Comparison of ENCODE assay signal across 8 cellular contexts in genomic region chr12:27940756-27941402, GRCh38. TPM values are rescaled to one million over a fixed set of nuclear protein-coding genes. Genes with fewer than 3 reads are reported as not detected.
DNase-seq lines count a peak whose midpoint lies in the region; ATAC-seq and TF ChIP-seq lines count a peak whose summit lies in the region.

No MANE protein-coding gene starts in this region.

- H2AFZ ChIP-seq in IMR-90 (replicated peaks; ENCODE audit: low read length, poor library complexity) (no peak overlapping the region), PC-9 (no peak overlapping the region), neural progenitor cell (replicated peaks) (no peak overlapping the region)

- ATAC-seq in GM21529 (IDR thresholded peaks at IDR 0.05; ENCODE audit: unreplicated experiment): peak; percentile 88
- ATAC-seq in IMR-90 (ENCODE audit: low read depth): peak; percentile 79

- H3K27me3 Mint-ChIP-seq in activated T-cell treated with anti-CD3 and anti-CD28 coated beads, Interleukin-2, amount 50 U/mL, for 24 hours: peaks cover 19% of the 10 kb centered on the region
- no peaks in the 10 kb centered on the region for H3K27me3 Mint-ChIP-seq in neural progenitor cell (ENCODE audit: insufficient read depth, low read depth)

- H3K27me3 ChIP-seq in IMR-90 (ENCODE audit: control insufficient read depth, insufficient read depth, low read length): no peaks in the 10 kb centered on the region
- H3K27me3 ChIP-seq in PC-9 (ENCODE audit: insufficient read depth, low read depth): no peaks in the 10 kb centered on the region
- H3K27me3 ChIP-seq in neural progenitor cell: no peaks in the 10 kb centered on the region
- H3K27me3 ChIP-seq in subcutaneous abdominal adipose tissue (ENCODE audit: control insufficient read depth in 5 of 5, insufficient read depth in 4 of 5, low read length in 5 of 5): no peaks in the 10 kb centered on the region

- POLR2A ChIA-PET in IMR-90 (lab: Charles Lee; ENCODE audit: unreplicated experiment) (interaction anchor here (0.5 to 0.7 kb wide), 2 partner anchors 15 to 241 kb away, joined by 3 read pairs; no protein-coding TSS in a partner anchor), PC-9 (lab: Charles Lee; ENCODE audit: unreplicated experiment) (interaction anchor here (0.6 kb wide), 1 partner anchor 11 kb away, joined by 9 read pairs; no protein-coding TSS in a partner anchor)

- no peak overlapping the region for H3K27ac Mint-ChIP-seq in activated T-cell treated with anti-CD3 and anti-CD28 coated beads, Interleukin-2, amount 50 U/mL, for 24 hours
- H3K27ac Mint-ChIP-seq in neural progenitor cell: no peak overlapping the region

- H4K5ac ChIP-seq in IMR-90 (ENCODE audit: low read depth, low read length): no peak overlapping the region

- no peaks in the 10 kb centered on the region for H3K9me2 ChIP-seq in PC-9 (ENCODE audit: insufficient read depth)

- no peak overlapping the region for H3K4ac ChIP-seq in IMR-90 (ENCODE audit: low read depth, low read length)

- dilution Hi-C loops in IMR-90 (cut with HindIII; ENCODE audit: low sequenced_read_pairs, unreplicated experiment): no loop called here

- H2BK5ac ChIP-seq in IMR-90 (ENCODE audit: low read depth, low read length, poor library complexity, severe bottlenecking): no peak overlapping the region

- peaks cover 1% of the 10 kb centered on the region for H3K4me1 Mint-ChIP-seq in activated T-cell treated with anti-CD3 and anti-CD28 coated beads, Interleukin-2, amount 50 U/mL, for 24 hours (ENCODE audit: low read depth)
- H3K4me1 Mint-ChIP-seq in neural progenitor cell: no peaks in the 10 kb centered on the region

- peak; percentile 84 for TF ChIP-seq CTCF in IMR-90 (conservative IDR thresholded peaks at IDR 0.05; ENCODE audit: low read depth, low read length)
- TF ChIP-seq CTCF in PC-9 (conservative IDR thresholded peaks at IDR 0.05): peak; percentile 87
- peak; percentile 96 for TF ChIP-seq CTCF in fibroblast of mammary gland (conservative IDR thresholded peaks at IDR 0.05; ENCODE audit: control insufficient read depth, insufficient read depth, low read depth, low read length)
- peak; percentile 96 for TF ChIP-seq CTCF in neural progenitor cell (IDR thresholded peaks at IDR 0.05)

- H3K23ac ChIP-seq in IMR-90 (ENCODE audit: low read depth, low read length): no peak overlapping the region

- H3K36me3 Mint-ChIP-seq in activated T-cell treated with anti-CD3 and anti-CD28 coated beads, Interleukin-2, amount 50 U/mL, for 24 hours (ENCODE audit: low read depth): no peaks in the 10 kb centered on the region
- H3K36me3 Mint-ChIP-seq in neural progenitor cell: no peaks in the 10 kb centered on the region

- no peak overlapping the region for H2BK15ac ChIP-seq in IMR-90 (ENCODE audit: low read depth, low read length)

- no peak overlapping the region for H3K4me2 ChIP-seq in IMR-90 (ENCODE audit: low read depth, low read length)
- H3K4me2 ChIP-seq in PC-9: no peak overlapping the region
- H3K4me2 ChIP-seq in neural progenitor cell: no peak overlapping the region

- no peaks in the 10 kb centered on the region for H3K9me1 ChIP-seq in IMR-90 (ENCODE audit: insufficient read depth, low read length)

- H3K79me2 ChIP-seq in PC-9 (ENCODE audit: low read depth) (no peaks in the 10 kb centered on the region), neural progenitor cell (ENCODE audit: low read depth) (no peaks in the 10 kb centered on the region)

- no peak overlapping the region for H4K91ac ChIP-seq in IMR-90 (ENCODE audit: insufficient read depth, low read depth, low read length)

- H3K36me3 ChIP-seq in IMR-90 (ENCODE audit: control insufficient read depth, insufficient read depth, low read length): no peaks in the 10 kb centered on the region
- no peaks in the 10 kb centered on the region for H3K36me3 ChIP-seq in PC-9 (ENCODE audit: low read depth)
- no peaks in the 10 kb centered on the region for H3K36me3 ChIP-seq in neural progenitor cell
- H3K36me3 ChIP-seq in subcutaneous abdominal adipose tissue (ENCODE audit: control insufficient read depth in 5 of 5, insufficient read depth in 5 of 5, low read length in 5 of 5): no peaks in the 10 kb centered on the region

- no peaks in the 10 kb centered on the region for H3K4me1 ChIP-seq in IMR-90 (ENCODE audit: control insufficient read depth, insufficient read depth, low read length)
- H3K4me1 ChIP-seq in PC-9 (replicated peaks; ENCODE audit: insufficient read depth): no peaks in the 10 kb centered on the region
- no peaks in the 10 kb centered on the region for H3K4me1 ChIP-seq in neural progenitor cell
- H3K4me1 ChIP-seq in subcutaneous abdominal adipose tissue (ENCODE audit: control insufficient read depth in 5 of 5, insufficient read depth in 5 of 5, low read length in 5 of 5): peaks cover 0 to 5% (median 0%) of the 10 kb centered on the region in 5 donors

- no CpG with 5 or more reads among the region's 4 CpGs for WGBS in IMR-90 (ENCODE audit: extremely low coverage in 2 of 2, insufficient read length in 1 of 2), 2 experiments

- TF ChIP-seq RAD21 in IMR-90 (IDR thresholded peaks at IDR 0.05; ENCODE audit: low read length): peak; percentile 92

- H3K56ac ChIP-seq in IMR-90 (ENCODE audit: extremely low read depth, insufficient read depth, low read length): no peak overlapping the region

- H3K9ac ChIP-seq in IMR-90 (ENCODE audit: low read depth, low read length): no peak overlapping the region
- no peak overlapping the region for H3K9ac ChIP-seq in neural progenitor cell
- no peak overlapping the region for H3K9ac ChIP-seq in subcutaneous abdominal adipose tissue (ENCODE audit: low read length in 5 of 5)

- no peak for TF ChIP-seq POLR2A in IMR-90 (IDR thresholded peaks at IDR 0.05; ENCODE audit: low read depth, low read length)

- DNase-seq in DMS153 (lab: John Stamatoyannopoulos, UW) (peak; percentile 62), IMR-90 (peak; percentile 82), PC-9 (peak; percentile 64 to 81), fibroblast of mammary gland (ENCODE audit: low read depth) (peak; percentile 83), neural progenitor cell (ENCODE audit: low spot score) (peak; percentile 70)
- peak; percentile 82 for DNase-seq in activated T-cell treated with anti-CD3 and anti-CD28 coated beads, Interleukin-2, amount 50 U/mL, for 24 hours

- in situ Hi-C loops in IMR-90 (cut with MboI; ENCODE audit: low sequenced_read_pairs): no loop called here

- no peak overlapping the region for H2BK20ac ChIP-seq in IMR-90 (ENCODE audit: low read depth, low read length)

- H3F3A ChIP-seq in PC-9 (ENCODE audit: insufficient read depth, low read depth): no peaks in the 10 kb centered on the region; the same call in 1 of the 2 replicates
- no peaks in the 10 kb centered on the region for H3F3A ChIP-seq in neural progenitor cell (ENCODE audit: low read depth)

- H3K9me3 Mint-ChIP-seq in activated T-cell treated with anti-CD3 and anti-CD28 coated beads, Interleukin-2, amount 50 U/mL, for 24 hours: no peaks in the 10 kb centered on the region
- H3K9me3 Mint-ChIP-seq in neural progenitor cell: no peaks in the 10 kb centered on the region

- H3K14ac ChIP-seq in IMR-90 (replicated peaks; ENCODE audit: low read depth, low read length): no peak overlapping the region

- H2AK5ac ChIP-seq in IMR-90 (ENCODE audit: low read depth, low read length): no peak overlapping the region

- H3K79me1 ChIP-seq in IMR-90 (ENCODE audit: low read depth in 1 of 2, low read length in 2 of 2): no peaks in the 10 kb centered on the region

- H3K18ac ChIP-seq in IMR-90 (ENCODE audit: low read depth, low read length): no peak overlapping the region

- CTCF ChIA-PET in IMR-90 (lab: Yijun Ruan, JAX): interaction anchor here (0.6 to 1.9 kb wide), 10 partner anchors 12 to 208 kb away, joined by 3 to 11 read pairs (median 4); no protein-coding TSS in a partner anchor
- CTCF ChIA-PET in PC-9 (lab: Charles Lee): interaction anchor here (0.6 to 1.2 kb wide), 3 partner anchors 29 to 208 kb away, joined by 3 to 5 read pairs (median 4); no protein-coding TSS in a partner anchor

- H3K4me3 Mint-ChIP-seq in activated T-cell treated with anti-CD3 and anti-CD28 coated beads, Interleukin-2, amount 50 U/mL, for 24 hours: no peak overlapping the region
- no peak overlapping the region for H3K4me3 Mint-ChIP-seq in neural progenitor cell

- H3K9me3 ChIP-seq in IMR-90 (ENCODE audit: control insufficient read depth, insufficient read depth, low read length) (no peaks in the 10 kb centered on the region), PC-9 (ENCODE audit: insufficient read depth, low read depth) (no peaks in the 10 kb centered on the region), neural progenitor cell (ENCODE audit: low read depth) (no peaks in the 10 kb centered on the region), subcutaneous abdominal adipose tissue (ENCODE audit: control insufficient read depth in 5 of 5, low read length in 5 of 5) (no peaks in the 10 kb centered on the region)

- H3K4me3 ChIP-seq in IMR-90 (ENCODE audit: insufficient read depth, low read depth, low read length) (no peak overlapping the region), PC-9 (no peak overlapping the region), fibroblast of mammary gland (ENCODE audit: control insufficient read depth, low read depth, low read length) (no peak overlapping the region), neural progenitor cell (no peak overlapping the region), subcutaneous abdominal adipose tissue (ENCODE audit: low read depth in 1 of 5, low read length in 5 of 5) (no peak overlapping the region)

- H2BK120ac ChIP-seq in IMR-90 (ENCODE audit: low read depth, low read length): no peak overlapping the region

- intact Hi-C loops in IMR-90 (cut with micrococcal nuclease): loop anchor here (1.0 to 5.0 kb wide), 3 partner anchors 99 to 208 kb away; no protein-coding TSS in a partner anchor
- intact Hi-C loops in PC-9 (cut with micrococcal nuclease; ENCODE audit: unreplicated experiment): loop anchor here (1.0 kb wide), 1 partner anchor 208 kb away; no protein-coding TSS in a partner anchor

- no peak overlapping the region for H2AK9ac ChIP-seq in IMR-90 (replicated peaks; ENCODE audit: low read depth, low read length, poor library complexity)

- no peak overlapping the region for H3K27ac ChIP-seq in IMR-90 (ENCODE audit: insufficient read depth, low read length)
- no peak overlapping the region for H3K27ac ChIP-seq in PC-9
- H3K27ac ChIP-seq in neural progenitor cell: no peak overlapping the region
- H3K27ac ChIP-seq in subcutaneous abdominal adipose tissue (ENCODE audit: low read depth, low read length): peak overlapping the region; percentile 52

- H4K8ac ChIP-seq in IMR-90 (ENCODE audit: low read depth in 2 of 2, low read length in 2 of 2): no peak overlapping the region

- H4K20me1 ChIP-seq in IMR-90 (ENCODE audit: insufficient read depth, low read length) (no peaks in the 10 kb centered on the region), PC-9 (ENCODE audit: insufficient read depth) (no peaks in the 10 kb centered on the region), neural progenitor cell (ENCODE audit: low read depth) (no peaks in the 10 kb centered on the region)

- BruUV-seq in IMR-90 (replicated peaks; lab: Mats Ljungman, UMichigan): no TSS peak
- BruUV-seq in PC-9 (replicated peaks; lab: Mats Ljungman, UMichigan): no TSS peak

RNA-seq across cellular contexts. Expression of gene PTHLH, which starts 31.7 kb away (rescaled TPM):
- total RNA-seq in IMR-90 (2012; rRNA removed) (0.36 and 0.83 TPM in 2 replicates), PC-9 (2021) (1.6 and 1.9 TPM in 2 replicates), neural progenitor cell (ENCODE audit: low replicate concordance) (not detected in 2 replicates)
- 1.3 and 1.6 TPM in 2 replicates for polyA plus RNA-seq in IMR-90 (2012; rRNA removed)
- polyA plus RNA-seq in IMR-90 (2012; cell fraction: cytosol; rRNA removed): 1.0 and 2.0 TPM in 2 replicates
- polyA plus RNA-seq in IMR-90 (2012; cell fraction: nucleus; rRNA removed; ENCODE audit: low replicate concordance): 1.7 and 3.0 TPM in 2 replicates
